Comparison of ENCODE assay signal across 17 cellular contexts in the genomic region with DNA sequence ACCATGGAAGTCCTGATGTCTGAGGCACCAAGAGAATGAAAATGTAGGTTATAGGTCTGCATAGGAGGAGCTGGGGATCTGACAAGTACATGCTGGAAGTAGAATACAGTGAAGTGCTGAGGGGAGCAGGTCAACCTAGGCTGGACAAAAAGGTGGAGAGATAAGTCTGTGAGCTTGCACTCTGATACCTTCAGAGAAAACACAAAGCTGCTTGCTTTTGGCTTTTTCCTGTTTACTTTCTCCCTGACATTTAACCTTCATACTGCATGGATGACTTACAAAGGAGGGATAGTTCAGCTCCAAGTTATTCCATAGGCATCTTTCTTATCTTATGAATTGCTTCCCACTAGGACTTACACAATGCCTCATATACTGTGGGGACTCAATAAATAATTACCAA.
DNase-seq lines count a peak whose midpoint lies in the region; ATAC-seq, FAIRE-seq and TF ChIP-seq lines count a peak whose summit lies in the region.
"Had no signal": no experiment of that assay in that cellular context is flagged by ENCODE, and none has a peak within 500 bp of the region (broad histone marks: within the 10 kb centered on the region; RNA-seq: fewer than 3 reads in every experiment).

No MANE protein-coding gene starts in this region.

- H2AFZ ChIP-seq in PC-3 (ENCODE audit: low read length) (no peak overlapping the region), HepG2 (ENCODE audit: low read length) (no peak overlapping the region), osteoblast (ENCODE audit: low read length) (peak overlapping the region; percentile 48)

- H3K9me3 ChIP-seq in PC-3 (ENCODE audit: low read length), result no peaks in the 10 kb centered on the region
- H3K9me3 ChIP-seq in HepG2 (ENCODE audit: low read length), result no peaks in the 10 kb centered on the region
- H3K9me3 ChIP-seq in osteoblast (ENCODE audit: low read depth, low read length), result no peaks in the 10 kb centered on the region
- H3K9me3 ChIP-seq: BE2C had no signal

- intact Hi-C loops in PC-3 (cut with micrococcal nuclease), result loop anchor here (5.0 kb wide), 2 partner anchors 156 to 461 kb away; no protein-coding TSS in a partner anchor
- intact Hi-C loops in HepG2 (cut with micrococcal nuclease; ENCODE audit: unreplicated experiment), result no loop called here

- CTCF ChIA-PET in PC-3 (lab: Charles Lee), result no interaction called here
- CTCF ChIA-PET in HepG2 (lab: Yijun Ruan, JAX; ENCODE audit: low intra/inter-chr PET ratio, low total read pairs), result no interaction called here

- H3K9me2 ChIP-seq in PC-3 (replicated peaks; ENCODE audit: low read length), result no peaks in the 10 kb centered on the region

- TF ChIP-seq POLR2A in HepG2 (IDR thresholded peaks at IDR 0.05; ENCODE audit: insufficient read depth in 1 of 2, low read depth in 2 of 2, low read length in 2 of 2), result no peak

- H3K4me2 ChIP-seq in PC-3 (ENCODE audit: low read length) (no peak overlapping the region), HepG2 (ENCODE audit: low read depth, low read length) (no peak overlapping the region), osteoblast (ENCODE audit: insufficient read depth, low read length) (no peak overlapping the region)

- H3K36me3 ChIP-seq in PC-3 (ENCODE audit: low read depth, low read length) (no peaks in the 10 kb centered on the region), HepG2 (replicated peaks in 1 of 2; ENCODE audit: control insufficient read depth in 1 of 2, insufficient read depth in 2 of 2, low read length in 2 of 2) (no peaks in the 10 kb centered on the region), osteoblast (ENCODE audit: insufficient read depth, low read length) (no peaks in the 10 kb centered on the region)
- H3K36me3 ChIP-seq: BE2C had no signal

- in situ Hi-C loops in HepG2 (cut with HindIII; ENCODE audit: extremely low pct_ligation_motif_present, low pct_unique_long_range_greater_than_20kb), result no loop called here

- TF ChIP-seq RAD21 in HepG2 (CRISPR knock-in tag; IDR thresholded peaks at IDR 0.05), result no peak

- no peak overlapping the region for H3K27ac ChIP-seq in PC-3 (ENCODE audit: low read length)
- no peak overlapping the region for H3K27ac ChIP-seq in HepG2 (ENCODE audit: extremely low read length, insufficient read depth, low read length)
- H3K27ac ChIP-seq in osteoblast (ENCODE audit: low read depth, low read length), result no peak overlapping the region
- H3K27ac ChIP-seq: C4-2B had no signal

- H3K27me3 ChIP-seq in PC-3 (ENCODE audit: low read length) (no peaks in the 10 kb centered on the region), HepG2 (ENCODE audit: control insufficient read depth in 1 of 2, insufficient read depth in 2 of 2, low read length in 2 of 2) (no peaks in the 10 kb centered on the region), osteoblast (ENCODE audit: insufficient read depth, low read length) (no peaks in the 10 kb centered on the region)
- H3K27me3 ChIP-seq: BE2C had no signal

- ATAC-seq in PC-3 (peak; percentile 20), HepG2 (peak; percentile 77), GM21825 (IDR thresholded peaks at IDR 0.05; ENCODE audit: unreplicated experiment) (no peak)

- no peak for TF ChIP-seq CTCF in PC-3 (conservative IDR thresholded peaks at IDR 0.05; ENCODE audit: low read depth, low read length)
- TF ChIP-seq CTCF in HepG2 (CRISPR knock-in tag; IDR thresholded peaks at IDR 0.05), result no peak
- TF ChIP-seq CTCF in osteoblast (IDR thresholded peaks at IDR 0.05; ENCODE audit: extremely low read depth, low read depth, low read length), result no peak

- H3K79me2 ChIP-seq in PC-3 (ENCODE audit: low read length), result no peaks in the 10 kb centered on the region
- no peaks in the 10 kb centered on the region for H3K79me2 ChIP-seq in HepG2 (ENCODE audit: insufficient read depth, low read length)
- H3K79me2 ChIP-seq in osteoblast (ENCODE audit: insufficient read depth, low read length), result no peaks in the 10 kb centered on the region

- TF ChIP-seq EP300 in HepG2 (IDR thresholded peaks at IDR 0.05; ENCODE audit: low read depth in 2 of 2, low read length in 2 of 2), result no peak
- TF ChIP-seq EP300 in HepG2 (CRISPR knock-in tag; IDR thresholded peaks at IDR 0.05; ENCODE audit: borderline replicate concordance), result no peak

- DNase-seq in DMS53 treated with DMSO at 0.1 percent for 48 hours (lab: John Stamatoyannopoulos, UW; ENCODE audit: unreplicated experiment) (peak; percentile 14), PC-3 (no peak), HepG2 (ENCODE audit: low spot score) (no peak), osteoblast (ENCODE audit: insufficient read length, low spot score, missing footprints) (no peak), NCI-H2081 (lab: John Stamatoyannopoulos, UW) (no peak), NCI-H446 (lab: John Stamatoyannopoulos, UW) (no peak), NCI-H510A treated with DMSO at 0.1 percent for 48 hours (lab: John Stamatoyannopoulos, UW) (no peak)
- DNase-seq: BE2C; CD4-positive, alpha-beta memory T cell; DMS153; GF-D8; H7; KG1 had no signal

- H3K4me1 ChIP-seq in PC-3 (ENCODE audit: insufficient read depth, low read length) (peaks cover 18% of the 10 kb centered on the region), HepG2 (ENCODE audit: insufficient read depth, low read length) (peaks cover 6% of the 10 kb centered on the region; the same call in 1 of the 2 replicates), osteoblast (ENCODE audit: insufficient read depth, low read length) (peaks cover 15% of the 10 kb centered on the region)

- BruUV-seq in PC-3 (replicated peaks; lab: Mats Ljungman, UMichigan) (no TSS peak), HepG2 (replicated peaks; lab: Mats Ljungman, UMichigan) (no TSS peak)

- no peaks in the 10 kb centered on the region for H3F3A ChIP-seq in PC-3 (ENCODE audit: low read length, unreplicated experiment)

- POLR2A ChIA-PET in PC-3 (lab: Charles Lee; ENCODE audit: unreplicated experiment), result interaction anchor here (0.6 kb wide), 1 partner anchor 18 kb away, joined by 3 read pairs; no protein-coding TSS in a partner anchor
- POLR2A ChIA-PET in HepG2 (lab: Yijun Ruan, JAX), result no interaction called here

- no peak overlapping the region for H3K4me3 ChIP-seq in PC-3 (ENCODE audit: low read length)
- no peak overlapping the region for H3K4me3 ChIP-seq in HepG2 (replicated peaks in 1 of 3; ENCODE audit: insufficient read depth in 1 of 3, low read depth in 2 of 3, low read length in 3 of 3)
- no peak overlapping the region for H3K4me3 ChIP-seq in osteoblast (ENCODE audit: insufficient read depth, low read length)

- peak; percentile 34 for FAIRE-seq in HepG2 (lab: Jason Lieb, UNC)
- FAIRE-seq: D721Med, GM19239 had no signal

- H4K20me1 ChIP-seq in PC-3 (ENCODE audit: low read length) (no peaks in the 10 kb centered on the region), HepG2 (ENCODE audit: insufficient read depth, low read length) (no peaks in the 10 kb centered on the region), osteoblast (ENCODE audit: insufficient read depth, low read length) (no peaks in the 10 kb centered on the region)

- H3K9ac ChIP-seq in PC-3 (ENCODE audit: low read length) (no peak overlapping the region), HepG2 (ENCODE audit: insufficient read depth, low read depth, low read length) (no peak overlapping the region)

TF ChIP-seq in HepG2, 621 proteins besides CTCF, POLR2A, EP300 and RAD21:
- TF ChIP-seq YY1 (IDR thresholded peaks at IDR 0.05; ENCODE audit: insufficient read depth, insufficient replicate concordance, low read depth, low read length), result no peak
- no peak for TF ChIP-seq FOXP1 (IDR thresholded peaks at IDR 0.05)
- TF ChIP-seq FOXP1 (CRISPR knock-in tag; IDR thresholded peaks at IDR 0.05), result peak; percentile 22; the same call in 1 of the 2 replicates
- TF ChIP-seq, protein P1, sequence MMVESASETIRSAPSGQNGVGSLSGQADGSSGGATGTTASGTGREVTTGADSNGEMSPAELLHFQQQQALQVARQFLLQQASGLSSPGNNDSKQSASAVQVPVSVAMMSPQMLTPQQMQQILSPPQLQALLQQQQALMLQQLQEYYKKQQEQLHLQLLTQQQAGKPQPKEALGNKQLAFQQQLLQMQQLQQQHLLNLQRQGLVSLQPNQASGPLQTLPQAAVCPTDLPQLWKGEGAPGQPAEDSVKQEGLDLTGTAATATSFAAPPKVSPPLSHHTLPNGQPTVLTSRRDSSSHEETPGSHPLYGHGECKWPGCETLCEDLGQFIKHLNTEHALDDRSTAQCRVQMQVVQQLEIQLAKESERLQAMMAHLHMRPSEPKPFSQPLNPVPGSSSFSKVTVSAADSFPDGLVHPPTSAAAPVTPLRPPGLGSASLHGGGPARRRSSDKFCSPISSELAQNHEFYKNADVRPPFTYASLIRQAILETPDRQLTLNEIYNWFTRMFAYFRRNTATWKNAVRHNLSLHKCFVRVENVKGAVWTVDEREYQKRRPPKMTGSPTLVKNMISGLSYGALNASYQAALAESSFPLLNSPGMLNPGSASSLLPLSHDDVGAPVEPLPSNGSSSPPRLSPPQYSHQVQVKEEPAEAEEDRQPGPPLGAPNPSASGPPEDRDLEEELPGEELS (CRISPR knock-in tag; IDR thresholded peaks at IDR 0.05), result peak; percentile 23; the same call in 1 of the 2 replicates
- TF ChIP-seq FOXA1 (IDR thresholded peaks at IDR 0.05), result no peak
- peak; percentile 35; the same call in 1 of the 2 replicates for TF ChIP-seq FOXA1 (CRISPR knock-in tag; IDR thresholded peaks at IDR 0.05)
- peak; percentile 67 for TF ChIP-seq ZNF7 (CRISPR knock-in tag; IDR thresholded peaks at IDR 0.05)
- TF ChIP-seq NR2F1 (CRISPR knock-in tag; IDR thresholded peaks at IDR 0.05), result 0 out of 4 replicates have a peak, but pooled peaks have one; percentile 28 to 41
- no peak for TF ChIP-seq KMT2B (CRISPR knock-in tag; IDR thresholded peaks at IDR 0.05)
- peak; percentile 65 for TF ChIP-seq NR2F2 (IDR thresholded peaks at IDR 0.05; ENCODE audit: borderline replicate concordance, low read depth)
- peak; percentile 70 for TF ChIP-seq NR2F6 (IDR thresholded peaks at IDR 0.05)
- TF ChIP-seq NR2F6 (CRISPR knock-in tag; IDR thresholded peaks at IDR 0.05), result no peak
TF ChIP-seq in HepG2: peak in this region for 7.
